In genomic region chr2:190344275-190344827, GRCh38 we compare ENCODE assay signal across 8 cellular contexts. TPM values are rescaled to one million over a fixed set of nuclear protein-coding genes. Genes with fewer than 3 reads are reported as not detected.
A peak's percentile ranks its signal among the peaks of the same experiment; 100 is the strongest.
DNase-seq lines count a peak whose midpoint lies in the region; ATAC-seq, FAIRE-seq and TF ChIP-seq lines count a peak whose summit lies in the region.

No MANE protein-coding gene starts in this region.

- POLR2A ChIA-PET in Caco-2 (lab: Charles Lee): interaction anchor here (0.5 to 1.2 kb wide), 2 partner anchors 25 to 668 kb away, joined by 3 to 4 read pairs; partner anchors contain the start of gene HIBCH

- no TSS peak for BruUV-seq in Caco-2 (replicated peaks; lab: Mats Ljungman, UMichigan)

- DNase-seq in Caco-2 (peak; percentile 65 to 69), GM19239 (ENCODE audit: insufficient read length, low spot score) (peak; percentile 40), caudate nucleus (lab: John Stamatoyannopoulos, UW) (peak in 35 of 61 donors; percentile 9 to 82 (median 56)), kidney (no peak), ureter (ENCODE audit: low spot score) (no peak)

- no peak overlapping the region for H3K27ac ChIP-seq in OCI-LY3 (ENCODE audit: low read length)
- peak overlapping the region; percentile 88 for H3K27ac ChIP-seq in caudate nucleus (ENCODE audit: low read depth, low read length)
- H3K27ac ChIP-seq in kidney (ENCODE audit: low read depth in 2 of 2, low read length in 2 of 2): peak overlapping the region; percentile 84 to 94

- peak overlapping the region; percentile 87 for H2AFZ ChIP-seq in OCI-LY3 (ENCODE audit: low read depth, low read length)

- H3K79me2 ChIP-seq in OCI-LY3 (ENCODE audit: low read length): no peaks in the 10 kb centered on the region

- H3K9me3 Mint-ChIP-seq in Caco-2 (ENCODE audit: unreplicated experiment): no peaks in the 10 kb centered on the region
- H3K9me3 Mint-ChIP-seq in stimulated activated memory B cell treated with anti-CD40 and anti-IgM and Interleukin-4, amounts not matched to agents 10 μg/mL and 1 μg/mL and 100 μg/mL, for 72 hours: no peaks in the 10 kb centered on the region

- H4K20me1 ChIP-seq in OCI-LY3 (ENCODE audit: insufficient read depth, low read length): no peaks in the 10 kb centered on the region

- H3K27me3 Mint-ChIP-seq in Caco-2 (ENCODE audit: insufficient read depth, unreplicated experiment): no peaks in the 10 kb centered on the region
- no peaks in the 10 kb centered on the region for H3K27me3 Mint-ChIP-seq in stimulated activated memory B cell treated with anti-CD40 and anti-IgM and Interleukin-4, amounts not matched to agents 10 μg/mL and 1 μg/mL and 100 μg/mL, for 72 hours

- intact Hi-C loops in Caco-2 (cut with micrococcal nuclease; ENCODE audit: unreplicated experiment) (loop anchor here (1.0 kb wide), 3 partner anchors 28 to 167 kb away; no protein-coding TSS in a partner anchor), kidney (cut with DNase I) (no loop called here)

- peak overlapping the region; percentile 78 for H3K4me2 ChIP-seq in OCI-LY3 (ENCODE audit: low read length)

- H3K27ac Mint-ChIP-seq in Caco-2 (ENCODE audit: unreplicated experiment): peak overlapping the region; percentile 91
- peak overlapping the region; percentile 77 for H3K27ac Mint-ChIP-seq in stimulated activated memory B cell treated with anti-CD40 and anti-IgM and Interleukin-4, amounts not matched to agents 10 μg/mL and 1 μg/mL and 100 μg/mL, for 72 hours

- H3K4me3 ChIP-seq in Caco-2 (ENCODE audit: low read depth, low read length) (peak overlapping the region; percentile 76), OCI-LY3 (ENCODE audit: low read length) (peak overlapping the region; percentile 83), kidney (ENCODE audit: low read length in 2 of 2) (peak overlapping the region; percentile 73)

- no peaks in the 10 kb centered on the region for H3K4me1 ChIP-seq in Caco-2
- peaks cover 11% of the 10 kb centered on the region; the same call in 1 of the 2 replicates for H3K4me1 ChIP-seq in OCI-LY3 (ENCODE audit: low read length)
- H3K4me1 ChIP-seq in kidney (ENCODE audit: control insufficient read depth in 1 of 2, insufficient read depth in 1 of 2, low read depth in 1 of 2, low read length in 2 of 2): peaks cover 0 to 6% of the 10 kb centered on the region in 2 donors

- H3K36me3 ChIP-seq in Caco-2 (ENCODE audit: control insufficient read depth, insufficient read depth, low read length) (no peaks in the 10 kb centered on the region), OCI-LY3 (replicated peaks; ENCODE audit: low read depth, low read length) (no peaks in the 10 kb centered on the region), kidney (ENCODE audit: control insufficient read depth in 1 of 2, insufficient read depth in 2 of 2, low read length in 2 of 2) (no peaks in the 10 kb centered on the region)

- CTCF ChIA-PET in Caco-2 (lab: Charles Lee): interaction anchor here (0.7 to 1.2 kb wide), 7 partner anchors 10 to 261 kb away, joined by 3 to 11 read pairs (median 3); partner anchors contain the start of gene HIBCH

- ATAC-seq in HG03159 (IDR thresholded peaks at IDR 0.05; ENCODE audit: unreplicated experiment): peak; percentile 57
- peak; percentile 67 for ATAC-seq in stimulated activated memory B cell treated with anti-CD40 and anti-IgM and Interleukin-4, amounts not matched to agents 10 μg/mL and 1 μg/mL and 100 μg/mL, for 72 hours

- H3K27me3 ChIP-seq in Caco-2 (replicated peaks; ENCODE audit: control insufficient read depth, insufficient read depth, low read length) (no peaks in the 10 kb centered on the region), OCI-LY3 (ENCODE audit: low read depth, low read length) (no peaks in the 10 kb centered on the region)

- TF ChIP-seq CTCF in Caco-2 (IDR thresholded peaks at IDR 0.05; ENCODE audit: insufficient read depth in 1 of 2, low read depth in 1 of 2, low read length in 1 of 2, severe bottlenecking in 1 of 2, unreplicated experiment in 1 of 2): peak; percentile 37 to 74
- peak; percentile 51 for TF ChIP-seq CTCF in OCI-LY3 (IDR thresholded peaks at IDR 0.05; ENCODE audit: low read depth, low read length)
- peak; percentile 37 for TF ChIP-seq CTCF in kidney (IDR thresholded peaks at IDR 0.05; ENCODE audit: borderline replicate concordance, extremely low read depth, insufficient read depth)

- peaks cover 16% of the 10 kb centered on the region for H3K36me3 Mint-ChIP-seq in Caco-2 (ENCODE audit: insufficient read depth, unreplicated experiment)
- H3K36me3 Mint-ChIP-seq in stimulated activated memory B cell treated with anti-CD40 and anti-IgM and Interleukin-4, amounts not matched to agents 10 μg/mL and 1 μg/mL and 100 μg/mL, for 72 hours: no peaks in the 10 kb centered on the region

- H3K4me3 Mint-ChIP-seq in Caco-2 (ENCODE audit: unreplicated experiment): peak overlapping the region; percentile 95
- H3K4me3 Mint-ChIP-seq in stimulated activated memory B cell treated with anti-CD40 and anti-IgM and Interleukin-4, amounts not matched to agents 10 μg/mL and 1 μg/mL and 100 μg/mL, for 72 hours: peak overlapping the region; percentile 88

- H3K9me3 ChIP-seq in Caco-2 (no peaks in the 10 kb centered on the region), OCI-LY3 (ENCODE audit: insufficient read depth, low read length) (no peaks in the 10 kb centered on the region), kidney (ENCODE audit: control insufficient read depth in 1 of 2, low read length in 2 of 2) (no peaks in the 10 kb centered on the region)

- FAIRE-seq in GM19239 (lab: Jason Lieb, UNC) (peak; percentile 80), kidney (lab: Jason Lieb, UNC) (no peak)

- H3K9ac ChIP-seq in OCI-LY3 (ENCODE audit: low read length) (peak overlapping the region; percentile 55), kidney (ENCODE audit: low read length in 2 of 2) (peak overlapping the region; percentile 78 to 79)

- no peaks in the 10 kb centered on the region for H3K4me1 Mint-ChIP-seq in Caco-2 (ENCODE audit: low read depth, unreplicated experiment)
- H3K4me1 Mint-ChIP-seq in stimulated activated memory B cell treated with anti-CD40 and anti-IgM and Interleukin-4, amounts not matched to agents 10 μg/mL and 1 μg/mL and 100 μg/mL, for 72 hours: peaks cover 14% of the 10 kb centered on the region

RNA-seq across cellular contexts. Expression of gene INPP1, which starts 1.0 kb away (rescaled TPM):
- total RNA-seq in Caco-2 (2022) (23.2 TPM in 2 replicates), kidney (27.2 TPM), ureter (50.7 TPM)
- 15.1 TPM for polyA plus RNA-seq in kidney (ENCODE audit: insufficient read depth, low read depth, low replicate concordance)

RNA-seq across cellular contexts. Expression of gene HIBCH, which starts 24.7 kb away (rescaled TPM):
- total RNA-seq in Caco-2 (2022): 32.0 and 34.4 TPM in 2 replicates
- total RNA-seq in kidney: 35.7 TPM
- polyA plus RNA-seq in kidney (ENCODE audit: insufficient read depth, low read depth, low replicate concordance): 115 TPM
- 62.3 TPM for total RNA-seq in ureter

Comparison
In these comparisons a context has a peak if more than half of its experiments do, and no peak if none do; other contexts are left out.
1. DNase-seq: peak in Caco-2 (2 of 2), GM19239 (single experiment) and caudate nucleus (35 of 61); none in kidney (single experiment) and ureter (single experiment).
2. Peak in every context shown above with its lines, with median percentiles within 50 percentile points of each other: H3K4me3 ChIP-seq and CTCF ChIP-seq.